In genomic region chr2:118085173-118086023, GRCh38 we compare ENCODE assay signal across 16 cellular contexts. TPM values are rescaled to one million over a fixed set of nuclear protein-coding genes. Genes with fewer than 3 reads are reported as not detected.
DNase-seq lines count a peak whose midpoint lies in the region; ATAC-seq and TF ChIP-seq lines count a peak whose summit lies in the region.
"Had no signal": no experiment of that assay in that cellular context is flagged by ENCODE, and none has a peak within 500 bp of the region (broad histone marks: within the 10 kb centered on the region; RNA-seq: fewer than 3 reads in every experiment).

No MANE protein-coding gene starts in this region.

- H3K9me3 Mint-ChIP-seq in WTC11: no peaks in the 10 kb centered on the region
- H3K9me3 Mint-ChIP-seq: GM23338 had no signal

- POLR2A ChIA-PET in WTC11 (lab: Charles Lee): interaction anchor here (1.4 kb wide), 1 partner anchor 24 kb away, joined by 3 read pairs; no protein-coding TSS in a partner anchor

- peak overlapping the region; percentile 25 for H3K27ac Mint-ChIP-seq in WTC11
- H3K27ac Mint-ChIP-seq: GM23338 had no signal

- no peak for TF ChIP-seq CTCF in LNCaP clone FGC (IDR thresholded peaks at IDR 0.05; ENCODE audit: control insufficient read depth, extremely low read depth, insufficient read depth)
- TF ChIP-seq CTCF in WTC11 (IDR thresholded peaks at IDR 0.05): no peak

- H3K4me3 ChIP-seq in LNCaP clone FGC (ENCODE audit: low read depth, low read length): no peak overlapping the region
- H3K4me3 ChIP-seq: BLaER1, GM12878, GM23338, SJCRH30 had no signal

- CTCF ChIA-PET in WTC11 (lab: Charles Lee): interaction anchor here (1.6 kb wide), 1 partner anchor 39 kb away, joined by 4 read pairs; no protein-coding TSS in a partner anchor

- DNase-seq in LNCaP clone FGC (ENCODE audit: low read depth) (peak; percentile 72), WTC11 (ENCODE audit: low spot score) (no peak), left lobe of liver (ENCODE audit: low spot score) (peak; percentile 57), ecto neural progenitor cell (ENCODE audit: low spot score) (no peak), SHP77 (lab: John Stamatoyannopoulos, UW) (no peak)
- DNase-seq: NCI-H1436, NCI-H2029 treated with DMSO at 0.1 percent for 48 hours, NCI-H510A treated with DMSO at 0.1 percent for 48 hours, RPMI8226, SJCRH30, SW 1271 had no signal

- ATAC-seq in WTC11 (no peak), left lobe of liver (peak; percentile 33), SK-N-SH treated with all-trans-retinoic acid at 6 μM for 48 hours (no peak), GM21390 (IDR thresholded peaks at IDR 0.05; ENCODE audit: unreplicated experiment) (no peak)
- ATAC-seq: GM12878, GM23338 had no signal

- no peaks in the 10 kb centered on the region; the same call in 1 of the 2 replicates for H3K27me3 Mint-ChIP-seq in WTC11 (ENCODE audit: low read depth)

- H3K4me1 Mint-ChIP-seq in WTC11: peaks cover 35% of the 10 kb centered on the region

- no peaks in the 10 kb centered on the region for H3K36me3 Mint-ChIP-seq in WTC11

- no peak overlapping the region for H3K4me3 Mint-ChIP-seq in WTC11
- H3K4me3 Mint-ChIP-seq: GM23338 had no signal

TF ChIP-seq in WTC11, 78 proteins besides CTCF, POLR2A, EP300 and RAD21 (continues in another document):
- no peak for TF ChIP-seq ZBTB43 (CRISPR knock-in tag; IDR thresholded peaks at IDR 0.05)
- TF ChIP-seq USF1 (CRISPR knock-in tag; IDR thresholded peaks at IDR 0.05): no peak
- no peak for TF ChIP-seq GABPB1 (CRISPR knock-in tag; IDR thresholded peaks at IDR 0.05)
- TF ChIP-seq ARID4B (CRISPR knock-in tag; IDR thresholded peaks at IDR 0.05; ENCODE audit: borderline replicate concordance): no peak
- no peak for TF ChIP-seq KAT7 (CRISPR knock-in tag; IDR thresholded peaks at IDR 0.05; ENCODE audit: borderline replicate concordance)

TF ChIP-seq in SK-N-SH treated with all-trans-retinoic acid at 6 μM for 48 hours, 23 proteins besides CTCF, POLR2A, EP300 and RAD21:
- TF ChIP-seq ZFP3 (CRISPR knock-in tag; IDR thresholded peaks at IDR 0.05) (no peak), ZNF70 (CRISPR knock-in tag; IDR thresholded peaks at IDR 0.05) (no peak), POU6F1 (CRISPR knock-in tag; IDR thresholded peaks at IDR 0.05; ENCODE audit: borderline replicate concordance, low read depth) (no peak), OSR1 (CRISPR knock-in tag; IDR thresholded peaks at IDR 0.05) (no peak), ZC3H10 (CRISPR knock-in tag; IDR thresholded peaks at IDR 0.05) (no peak), ISL1 (CRISPR knock-in tag; IDR thresholded peaks at IDR 0.05) (no peak), CSRNP3 (CRISPR knock-in tag; IDR thresholded peaks at IDR 0.05) (no peak), CSDC2 (CRISPR knock-in tag; IDR thresholded peaks at IDR 0.05) (no peak), ZNF8 (CRISPR knock-in tag; IDR thresholded peaks at IDR 0.05) (no peak), ZFP30 (CRISPR knock-in tag; IDR thresholded peaks at IDR 0.05) (no peak), BACH2 (CRISPR knock-in tag; IDR thresholded peaks at IDR 0.05; ENCODE audit: borderline replicate concordance) (no peak), GLIS3 (CRISPR knock-in tag; IDR thresholded peaks at IDR 0.05) (no peak), ESRRG (CRISPR knock-in tag; IDR thresholded peaks at IDR 0.05) (no peak), SNAI2 (CRISPR knock-in tag; IDR thresholded peaks at IDR 0.05) (no peak), TOX (CRISPR knock-in tag; IDR thresholded peaks at IDR 0.05; ENCODE audit: borderline replicate concordance) (no peak), TCF4 (CRISPR knock-in tag; IDR thresholded peaks at IDR 0.05; ENCODE audit: borderline replicate concordance) (no peak), RARB (CRISPR knock-in tag; IDR thresholded peaks at IDR 0.05) (no peak), CREB5 (CRISPR knock-in tag; IDR thresholded peaks at IDR 0.05; ENCODE audit: low read depth) (no peak), PATZ1 (CRISPR knock-in tag; IDR thresholded peaks at IDR 0.05; ENCODE audit: borderline replicate concordance) (no peak), TSHZ2 (CRISPR knock-in tag; IDR thresholded peaks at IDR 0.05) (no peak)

RNA-seq across cellular contexts. Expression of gene INSIG2, which starts 2.9 kb away (rescaled TPM):
- total RNA-seq in WTC11 (2021) (10.7 to 11.9 TPM (median 10.8 TPM) in 3 replicates), left lobe of liver (20.7 TPM)

Comparison
In these comparisons a context has a peak if more than half of its experiments do, and no peak if none do; other contexts are left out.
1. DNase-seq: peak in LNCaP clone FGC (single experiment) and left lobe of liver (single experiment); none in WTC11 (single experiment), ecto neural progenitor cell (single experiment) and SHP77 (0 of 2).